21 cellular contexts compared by ENCODE assay signal in genomic region chr1:43165765-43166164, GRCh38. TPM values are rescaled to one million over a fixed set of nuclear protein-coding genes. Genes with fewer than 3 reads are reported as not detected.
"Had no signal": no experiment of that assay in that cellular context is flagged by ENCODE, and none has a peak within 500 bp of the region (broad histone marks: within the 10 kb centered on the region; RNA-seq: fewer than 3 reads in every experiment).

No MANE protein-coding gene starts in this region.

- H3K4me3 Mint-ChIP-seq: activated B cell treated with CpG ODN at 0.5 μM for 24 hours; activated CD4-positive, alpha-beta T cell treated with anti-CD3 and anti-CD28 coated beads, Interleukin-2, amount 10 ng/mL, durations not matched to agents 24 days and 14 days; activated naive CD4-positive, alpha-beta T cell treated with anti-CD3 and anti-CD28 coated beads, Interleukin-2, amount 10 ng/mL, durations not matched to agents 7 days and 5 days had no signal

- FAIRE-seq: TTC549 had no signal

- H3K4me3 ChIP-seq: breast epithelium had no signal

- H3K9me3 Mint-ChIP-seq: activated B cell treated with CpG ODN at 0.5 μM for 24 hours; activated CD4-positive, alpha-beta T cell treated with anti-CD3 and anti-CD28 coated beads, Interleukin-2, amount 10 ng/mL, durations not matched to agents 24 days and 14 days; activated naive CD4-positive, alpha-beta T cell treated with anti-CD3 and anti-CD28 coated beads, Interleukin-2, amount 10 ng/mL, durations not matched to agents 7 days and 5 days had no signal

- H3K27me3 ChIP-seq: breast epithelium had no signal

- DNase-seq: activated B cell treated with CpG ODN at 0.5 μM for 24 hours; activated CD4-positive, alpha-beta T cell treated with anti-CD3 and anti-CD28 coated beads for 1 hour; activated CD4-positive, alpha-beta T cell treated with anti-CD3 and anti-CD28 coated beads, Interleukin-2, amount 10 ng/mL, durations not matched to agents 24 days and 14 days; activated CD4-positive, alpha-beta T cell treated with anti-CD3 and anti-CD28 coated beads, Interleukin-2, amount 50 U/mL, for 48 hours; activated effector memory CD4-positive, alpha-beta T cell treated with anti-CD3 and anti-CD28 coated beads, Interleukin-2, amount 50 U/mL, for 16 hours; activated naive CD4-positive, alpha-beta T cell treated with anti-CD3 and anti-CD28 coated beads, Interleukin-2, amount 10 ng/mL, durations not matched to agents 7 days and 5 days; aorta; central memory CD4-positive, alpha-beta T cell; Kasumi-1; KBM-7; NCI-H146; NCI-H187 treated with DMSO at 0.1 percent for 48 hours; NCI-H2081 treated with DMSO at 0.1 percent for 48 hours; NCI-H446 treated with DMSO at 0.1 percent for 48 hours; NCI-H524 treated with DMSO at 0.1 percent for 48 hours; NCI-H82; SIG-M5; T-helper 2 cell; T1000 had no signal

- H3K27me3 Mint-ChIP-seq: activated B cell treated with CpG ODN at 0.5 μM for 24 hours; activated CD4-positive, alpha-beta T cell treated with anti-CD3 and anti-CD28 coated beads, Interleukin-2, amount 10 ng/mL, durations not matched to agents 24 days and 14 days; activated naive CD4-positive, alpha-beta T cell treated with anti-CD3 and anti-CD28 coated beads, Interleukin-2, amount 10 ng/mL, durations not matched to agents 7 days and 5 days had no signal

- H3K27ac Mint-ChIP-seq: activated B cell treated with CpG ODN at 0.5 μM for 24 hours; activated CD4-positive, alpha-beta T cell treated with anti-CD3 and anti-CD28 coated beads, Interleukin-2, amount 10 ng/mL, durations not matched to agents 24 days and 14 days; activated naive CD4-positive, alpha-beta T cell treated with anti-CD3 and anti-CD28 coated beads, Interleukin-2, amount 10 ng/mL, durations not matched to agents 7 days and 5 days had no signal

- H3K9me3 ChIP-seq: breast epithelium had no signal

- H3K27ac ChIP-seq: breast epithelium had no signal

RNA-seq across cellular contexts. Expression of gene CFAP57, which starts 6.4 kb away (rescaled TPM):
- total RNA-seq: activated B cell treated with CpG ODN at 0.5 μM for 24 hours had no signal
